In genomic region chr2:145431181-145431951, GRCh38 we compare ENCODE assay signal across 9 cellular contexts.
DNase-seq lines count a peak whose midpoint lies in the region; ATAC-seq and TF ChIP-seq lines count a peak whose summit lies in the region.
"Had no signal": no experiment of that assay in that cellular context is flagged by ENCODE, and none has a peak within 500 bp of the region (broad histone marks: within the 10 kb centered on the region; RNA-seq: fewer than 3 reads in every experiment).

No MANE protein-coding gene starts in this region.

- no peaks in the 10 kb centered on the region for H3K27me3 ChIP-seq in BE2C

- no peak for DNase-seq in BE2C
- peak; percentile 100 for DNase-seq in NCI-H1105 treated with DMSO at 0.1 percent for 48 hours (lab: John Stamatoyannopoulos, UW)
- peak; percentile 83 for DNase-seq in NCI-H82 (lab: John Stamatoyannopoulos, UW)
- peak; percentile 8 for DNase-seq in glomerular visceral epithelial cell (ENCODE audit: extremely low spot score)
- DNase-seq in MV-4-11 (lab: John Stamatoyannopoulos, UW), result no peak
- DNase-seq in NCI-H1694 treated with DMSO at 0.1 percent for 48 hours (lab: John Stamatoyannopoulos, UW), result no peak
- DNase-seq: stimulated activated CD4-positive, alpha-beta T cell treated with anti-CD3 and anti-CD28 coated beads, Interleukin-2, amount 100 ng/mL, for 24 hours had no signal

- no peaks in the 10 kb centered on the region for H3K4me1 ChIP-seq in BE2C

- H3K36me3 ChIP-seq in BE2C, result no peaks in the 10 kb centered on the region

- H3K9me3 ChIP-seq in BE2C, result no peaks in the 10 kb centered on the region

- peak; percentile 32 for TF ChIP-seq CTCF in BE2C (IDR thresholded peaks at IDR 0.05; ENCODE audit: low read depth, low read length)

- no peak overlapping the region for H3K4me3 ChIP-seq in BE2C (ENCODE audit: low read depth, low read length)

- no peak for ATAC-seq in HG02623 (IDR thresholded peaks at IDR 0.05; ENCODE audit: unreplicated experiment)
- ATAC-seq in HG03521 (IDR thresholded peaks at IDR 0.05; ENCODE audit: unreplicated experiment), result no peak

Comparison
In these comparisons a context has a peak if more than half of its experiments do, and no peak if none do; other contexts are left out.
1. DNase-seq: peak in NCI-H1105 treated with DMSO at 0.1 percent for 48 hours (single experiment), NCI-H82 (single experiment) and glomerular visceral epithelial cell (single experiment); none in BE2C (single experiment), MV-4-11 (single experiment) and NCI-H1694 treated with DMSO at 0.1 percent for 48 hours (single experiment).